Comparison of ENCODE assay signal across 26 cellular contexts in genomic region chr2:215911686-215912085, GRCh38.
"Had no signal": no experiment of that assay in that cellular context is flagged by ENCODE, and none has a peak within 500 bp of the region (broad histone marks: within the 10 kb centered on the region; RNA-seq: fewer than 3 reads in every experiment).

No MANE protein-coding gene starts in this region.

- H3K4me3 Mint-ChIP-seq: mesothelial cell of epicardium; naive B cell; natural killer cell; nephron progenitor cell; neural progenitor cell; stimulated activated effector memory CD8-positive, alpha-beta T cell treated with anti-CD3 and anti-CD28 coated beads, Interleukin-12 subunit alpha, Interleukin-12 subunit beta, amount 100 ng/mL, for 72 hours; stimulated activated naive CD8-positive, alpha-beta T cell treated with anti-CD3 and anti-CD28 coated beads, Interleukin-15, Interleukin-2, amounts not matched to agents 100 ng/mL and 50 ng/mL, for 24 hours; type B pancreatic cell had no signal

- ATAC-seq: natural killer cell; sciatic nerve; stimulated activated effector memory CD8-positive, alpha-beta T cell treated with anti-CD3 and anti-CD28 coated beads, Interleukin-12 subunit alpha, Interleukin-12 subunit beta, amount 100 ng/mL, for 72 hours had no signal

- H3K4me2 ChIP-seq: hepatocyte, neural progenitor cell had no signal

- H3K4me3 ChIP-seq: hepatocyte, left ventricle myocardium inferior, lung, neural progenitor cell, right atrium auricular region, skin epidermis, spleen, suprapubic skin, thoracic aorta, tibial artery, uterus had no signal

- H3K27ac Mint-ChIP-seq: mesothelial cell of epicardium; naive B cell; natural killer cell; nephron progenitor cell; neural progenitor cell; stimulated activated effector memory CD8-positive, alpha-beta T cell treated with anti-CD3 and anti-CD28 coated beads, Interleukin-12 subunit alpha, Interleukin-12 subunit beta, amount 100 ng/mL, for 72 hours; stimulated activated naive CD8-positive, alpha-beta T cell treated with anti-CD3 and anti-CD28 coated beads, Interleukin-15, Interleukin-2, amounts not matched to agents 100 ng/mL and 50 ng/mL, for 24 hours; type B pancreatic cell had no signal

- H3K27me3 Mint-ChIP-seq: type B pancreatic cell had no signal

- H3K36me3 Mint-ChIP-seq: mesothelial cell of epicardium; naive B cell; natural killer cell; stimulated activated effector memory CD8-positive, alpha-beta T cell treated with anti-CD3 and anti-CD28 coated beads, Interleukin-12 subunit alpha, Interleukin-12 subunit beta, amount 100 ng/mL, for 72 hours; type B pancreatic cell had no signal

- H3K9me3 ChIP-seq: neutrophil, right atrium auricular region, spleen, suprapubic skin, thoracic aorta, tibial artery, uterus had no signal

- H3K27me3 ChIP-seq: hepatocyte, neural progenitor cell, neutrophil, right atrium auricular region, spleen, suprapubic skin, tibial artery, uterus had no signal

- H3K79me2 ChIP-seq: hepatocyte, parathyroid adenoma had no signal

- H3K27ac ChIP-seq: hepatocyte, left ventricle myocardium inferior, neural progenitor cell, neutrophil, parathyroid adenoma, right atrium auricular region, skin epidermis, spleen, suprapubic skin, thoracic aorta, tibial artery, uterus had no signal

- H2AFZ ChIP-seq: hepatocyte, neural progenitor cell, parathyroid adenoma had no signal

- H3K36me3 ChIP-seq: left ventricle myocardium inferior, neural progenitor cell, neutrophil, right atrium auricular region, spleen, suprapubic skin, thoracic aorta, tibial artery, uterus had no signal

- H3K9me3 Mint-ChIP-seq: naive B cell; natural killer cell; stimulated activated effector memory CD8-positive, alpha-beta T cell treated with anti-CD3 and anti-CD28 coated beads, Interleukin-12 subunit alpha, Interleukin-12 subunit beta, amount 100 ng/mL, for 72 hours; stimulated activated naive CD8-positive, alpha-beta T cell treated with anti-CD3 and anti-CD28 coated beads, Interleukin-15, Interleukin-2, amounts not matched to agents 100 ng/mL and 50 ng/mL, for 24 hours; type B pancreatic cell had no signal

- H3K4me1 Mint-ChIP-seq: neural progenitor cell had no signal

- H3K4me1 ChIP-seq: left ventricle myocardium inferior, neural progenitor cell, parathyroid adenoma, right atrium auricular region, spleen, suprapubic skin, tibial artery, uterus had no signal

- H3K9ac ChIP-seq: neural progenitor cell, parathyroid adenoma had no signal

- DNase-seq: islet precursor cell; left ventricle myocardium inferior; mesendoderm; naive B cell; natural killer cell; nephron progenitor cell; occipital lobe; spleen; stimulated activated CD4-positive, alpha-beta T cell treated with anti-CD3 and anti-CD28 coated beads, Interleukin-4, amount 100 ng/mL, for 24 hours; stimulated activated naive CD4-positive, alpha-beta T cell; tibial artery; uterus had no signal
